ENCODE assay signal across 9 cellular contexts in the genomic region with DNA sequence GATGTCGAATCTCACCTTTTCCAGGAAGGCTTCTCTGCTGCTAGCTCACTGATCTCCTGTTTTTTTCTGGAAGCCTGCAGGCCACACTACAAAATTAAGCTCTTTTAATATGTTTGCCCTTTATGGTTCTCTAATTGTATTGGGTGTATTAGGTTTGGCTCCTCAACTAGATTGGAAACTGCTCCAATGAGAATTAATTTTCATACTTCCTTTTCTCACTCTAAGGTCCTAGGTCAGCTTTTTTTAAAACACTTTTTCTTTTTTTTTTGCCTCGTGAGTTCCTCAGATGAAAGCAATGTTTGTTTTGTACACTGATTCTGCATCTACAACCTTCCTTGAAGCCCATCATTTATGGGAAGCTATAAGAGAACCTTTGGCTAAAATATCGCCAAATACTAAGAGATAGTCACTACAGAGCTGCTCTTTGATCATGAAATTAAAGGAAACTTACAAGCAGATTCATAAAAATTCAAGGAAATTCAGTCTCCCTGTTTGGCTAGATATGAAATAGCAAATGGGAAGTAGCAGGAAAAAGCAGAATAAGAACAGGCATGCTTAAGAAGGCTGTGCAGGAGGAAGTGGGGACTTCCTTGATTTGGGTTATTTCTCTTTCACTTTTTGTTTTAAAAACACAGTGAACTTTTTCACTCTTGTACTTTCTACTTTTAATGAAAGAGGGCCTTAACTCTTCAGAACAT. TPM values are rescaled to one million over a fixed set of nuclear protein-coding genes. Genes with fewer than 3 reads are reported as not detected.
DNase-seq lines count a peak whose midpoint lies in the region; ATAC-seq and TF ChIP-seq lines count a peak whose summit lies in the region.
"Had no signal": no experiment of that assay in that cellular context is flagged by ENCODE, and none has a peak within 500 bp of the region (broad histone marks: within the 10 kb centered on the region; RNA-seq: fewer than 3 reads in every experiment).

No MANE protein-coding gene starts in this region.

- peak; percentile 66 to 96 for DNase-seq in NOMO-1 (lab: John Stamatoyannopoulos, UW; ENCODE audit: unreplicated experiment in 2 of 2)
- peak; percentile 13 for DNase-seq in fibroblast of the aortic adventitia (ENCODE audit: low read depth)
- no peak for DNase-seq in NCI-H748 (lab: John Stamatoyannopoulos, UW; ENCODE audit: unreplicated experiment)
- DNase-seq in NCI-H2029 (lab: John Stamatoyannopoulos, UW), result no peak
- DNase-seq in NCI-H1417 treated with DMSO at 0.1 percent for 48 hours (lab: John Stamatoyannopoulos, UW), result no peak
- no peak for DNase-seq in mesendoderm

- no peaks in the 10 kb centered on the region for H3K79me1 ChIP-seq in mesendoderm (ENCODE audit: low read length)

- no peak overlapping the region for H2BK15ac ChIP-seq in mesendoderm (replicated peaks; ENCODE audit: low read depth)

- H4K8ac ChIP-seq in mesendoderm (ENCODE audit: low read depth, low read length), result no peak overlapping the region

- H3K4ac ChIP-seq in mesendoderm (ENCODE audit: low read depth, low read length), result no peak overlapping the region

- no peak overlapping the region for H3K9ac ChIP-seq in mesendoderm (ENCODE audit: low read length)

- H3K23ac ChIP-seq in mesendoderm (ENCODE audit: low read length), result no peak overlapping the region

- H3K4me2 ChIP-seq in mesendoderm (ENCODE audit: low read length), result no peak overlapping the region

- H3K18ac ChIP-seq in mesendoderm (ENCODE audit: low read length), result no peak overlapping the region

- H2BK120ac ChIP-seq in mesendoderm (ENCODE audit: low read depth, low read length), result no peak overlapping the region

- WGBS in mesendoderm (ENCODE audit: extremely low coverage, insufficient coverage, low lambda C conversion rate), result no CpG with 5 or more reads among the region's 3 CpGs

- no peak for TF ChIP-seq CTCF in fibroblast of the aortic adventitia (IDR thresholded peaks at IDR 0.05; ENCODE audit: insufficient read depth, low read length)

- no peaks in the 10 kb centered on the region for H3K27me3 ChIP-seq in mesendoderm (ENCODE audit: insufficient read depth, low read length, poor library complexity)
- H3K27me3 ChIP-seq: SJSA1 had no signal

- H4K5ac ChIP-seq in mesendoderm (ENCODE audit: low read length), result no peak overlapping the region

- H3K27ac ChIP-seq in mesendoderm (ENCODE audit: low read depth, low read length), result no peak overlapping the region
- H3K27ac ChIP-seq: SJSA1 had no signal

- H3K36me3 ChIP-seq in mesendoderm (ENCODE audit: control insufficient read depth, insufficient read depth, low read length), result no peaks in the 10 kb centered on the region
- H3K36me3 ChIP-seq: SJSA1 had no signal

- H2AK5ac ChIP-seq in mesendoderm (ENCODE audit: low read length), result no peak overlapping the region

- H2BK5ac ChIP-seq in mesendoderm (ENCODE audit: low read length), result no peak overlapping the region

- no peak overlapping the region for H3K56ac ChIP-seq in mesendoderm (ENCODE audit: low read length)

- peak; percentile 90 for ATAC-seq in GM18861 (IDR thresholded peaks at IDR 0.05; ENCODE audit: unreplicated experiment)
- ATAC-seq in HG02623 (IDR thresholded peaks at IDR 0.05; ENCODE audit: unreplicated experiment), result peak; percentile 92

- H3K4me3 ChIP-seq in fibroblast of the aortic adventitia (ENCODE audit: low read depth, low read length) (no peak overlapping the region), mesendoderm (ENCODE audit: low read length) (no peak overlapping the region)
- H3K4me3 ChIP-seq: SJSA1 had no signal

- no peaks in the 10 kb centered on the region for H3K4me1 ChIP-seq in mesendoderm (ENCODE audit: control insufficient read depth, low read depth, low read length)
- H3K4me1 ChIP-seq: SJSA1 had no signal

- H3K79me2 ChIP-seq in mesendoderm (ENCODE audit: control insufficient read depth, insufficient read depth, low read length), result no peaks in the 10 kb centered on the region

RNA-seq across cellular contexts. Expression of a gene that starts 55.2 kb away (rescaled TPM):
- total RNA-seq in fibroblast of the aortic adventitia (ENCODE audit: low replicate concordance), result 0.08 and 0.54 TPM in 2 replicates
- not detected for polyA plus RNA-seq in mesendoderm (2013, experiment 1 of 2)
- not detected for polyA plus RNA-seq in mesendoderm (2013, experiment 2 of 2)

Comparison
In these comparisons a context has a peak if more than half of its experiments do, and no peak if none do; other contexts are left out.
1. DNase-seq: peak in NOMO-1 (2 of 2) and fibroblast of the aortic adventitia (single experiment); none in NCI-H748 (single experiment), NCI-H2029 (single experiment), NCI-H1417 treated with DMSO at 0.1 percent for 48 hours (single experiment) and mesendoderm (single experiment).